Comparison of ENCODE assay signal across 30 cellular contexts in genomic region chr2:66684289-66684688, GRCh38.
DNase-seq lines count a peak whose midpoint lies in the region; ATAC-seq, FAIRE-seq and TF ChIP-seq lines count a peak whose summit lies in the region.
"Had no signal": no experiment of that assay in that cellular context is flagged by ENCODE, and none has a peak within 500 bp of the region (broad histone marks: within the 10 kb centered on the region; RNA-seq: fewer than 3 reads in every experiment).

No MANE protein-coding gene starts in this region.

- H3K36me3 Mint-ChIP-seq in progenitor cell of endocrine pancreas (ENCODE audit: insufficient read depth) = no peaks in the 10 kb centered on the region
- H3K36me3 Mint-ChIP-seq: T-cell had no signal

- H3K27me3 ChIP-seq in PC-3 (ENCODE audit: low read length) (peaks cover 33% of the 10 kb centered on the region), bronchial epithelial cell (ENCODE audit: control insufficient read depth, insufficient read depth, low read length) (no peaks in the 10 kb centered on the region), keratinocyte (ENCODE audit: control insufficient read depth, extremely low read depth, insufficient read depth, low read length) (no peaks in the 10 kb centered on the region)
- H3K27me3 ChIP-seq: BLaER1 treated with 17β-estradiol and CSF1 and Interleukin-3, amounts not matched to agents 10 nM and 100 nM; MG63 had no signal

- no TSS peak for BruUV-seq in PC-3 (replicated peaks; lab: Mats Ljungman, UMichigan)

- FAIRE-seq in bronchial epithelial cell (lab: Jason Lieb, UNC) = no peak
- FAIRE-seq in keratinocyte (lab: Jason Lieb, UNC) = peak; percentile 59
- FAIRE-seq: A204.1, G401.6, GM12891, GM19239, HepG2, K562 had no signal

- no peaks in the 10 kb centered on the region for H3K79me2 ChIP-seq in PC-3 (ENCODE audit: low read length)
- no peaks in the 10 kb centered on the region for H3K79me2 ChIP-seq in keratinocyte (ENCODE audit: control insufficient read depth, insufficient read depth, low read length)

- H3K9ac ChIP-seq in PC-3 (ENCODE audit: low read length) = no peak overlapping the region
- no peak overlapping the region for H3K9ac ChIP-seq in keratinocyte (ENCODE audit: control insufficient read depth, extremely low read depth, insufficient read depth, low read length)
- H3K9ac ChIP-seq: BLaER1 treated with 17β-estradiol and CSF1 and Interleukin-3, amounts not matched to agents 10 nM and 100 nM had no signal

- no peak for ATAC-seq in PC-3
- ATAC-seq in GM18861 (IDR thresholded peaks at IDR 0.05; ENCODE audit: unreplicated experiment) = no peak
- ATAC-seq in GM18868 (IDR thresholded peaks at IDR 0.05; ENCODE audit: unreplicated experiment) = no peak
- ATAC-seq: HepG2, K562, T-cell had no signal

- H3K9me2 ChIP-seq in PC-3 (replicated peaks; ENCODE audit: low read length) = no peaks in the 10 kb centered on the region

- H4K20me1 ChIP-seq in PC-3 (ENCODE audit: low read length) = no peaks in the 10 kb centered on the region
- H4K20me1 ChIP-seq in keratinocyte (ENCODE audit: control insufficient read depth, extremely low read depth, insufficient read depth, low read length) = no peaks in the 10 kb centered on the region
- H4K20me1 ChIP-seq: BLaER1 treated with 17β-estradiol and CSF1 and Interleukin-3, amounts not matched to agents 10 nM and 100 nM had no signal

- no peak overlapping the region for H3K4me2 ChIP-seq in PC-3 (ENCODE audit: low read length)
- H3K4me2 ChIP-seq in keratinocyte (ENCODE audit: control insufficient read depth, extremely low read depth, insufficient read depth, low read depth, low read length) = no peak overlapping the region
- H3K4me2 ChIP-seq: BLaER1 treated with 17β-estradiol and CSF1 and Interleukin-3, amounts not matched to agents 10 nM and 100 nM; PC-9 had no signal

- peaks cover 29% of the 10 kb centered on the region for H3K4me1 Mint-ChIP-seq in progenitor cell of endocrine pancreas (ENCODE audit: low read depth)
- H3K4me1 Mint-ChIP-seq: T-cell had no signal

- H3K27ac Mint-ChIP-seq in progenitor cell of endocrine pancreas = no peak overlapping the region
- H3K27ac Mint-ChIP-seq: CD4-positive, alpha-beta T cell; T-cell had no signal

- CTCF ChIA-PET in PC-3 (lab: Charles Lee) = no interaction called here

- H3K27ac ChIP-seq in PC-3 (ENCODE audit: low read length) = no peak overlapping the region
- H3K27ac ChIP-seq in keratinocyte (ENCODE audit: control insufficient read depth, insufficient read depth, low read length) = no peak overlapping the region
- H3K27ac ChIP-seq: BLaER1 treated with 17β-estradiol and CSF1 and Interleukin-3, amounts not matched to agents 10 nM and 100 nM; PC-9 had no signal

- no peaks in the 10 kb centered on the region for H3K27me3 Mint-ChIP-seq in progenitor cell of endocrine pancreas
- H3K27me3 Mint-ChIP-seq: T-cell had no signal

- H3K9me3 ChIP-seq in PC-3 (ENCODE audit: low read length) (no peaks in the 10 kb centered on the region), keratinocyte (ENCODE audit: control insufficient read depth, low read depth, low read length) (no peaks in the 10 kb centered on the region)
- H3K9me3 ChIP-seq: BLaER1 treated with 17β-estradiol and CSF1 and Interleukin-3, amounts not matched to agents 10 nM and 100 nM; MG63 had no signal

- H3K4me3 ChIP-seq in PC-3 (ENCODE audit: low read length) (no peak overlapping the region), bronchial epithelial cell (ENCODE audit: low read depth, low read length) (no peak overlapping the region), keratinocyte (ENCODE audit: control insufficient read depth in 2 of 3, extremely low read depth in 1 of 3, insufficient read depth in 2 of 3, low read depth in 1 of 3, low read length in 3 of 3) (no peak overlapping the region)
- H3K4me3 ChIP-seq: BLaER1 treated with 17β-estradiol and CSF1 and Interleukin-3, amounts not matched to agents 10 nM and 100 nM; K562; MG63; PC-9 had no signal

- DNase-seq in HPDE6-E6E7 (ENCODE audit: extremely low spot score) = peak; percentile 21
- DNase-seq in PC-3 = peak; percentile 68
- DNase-seq in bronchial epithelial cell (ENCODE audit: low read depth) = peak; percentile 92
- no peak for DNase-seq in keratinocyte (ENCODE audit: low read depth, low spot score)
- DNase-seq in T1000 (lab: John Stamatoyannopoulos, UW) = no peak
- no peak for DNase-seq in progenitor cell of endocrine pancreas (ENCODE audit: low spot score, unreplicated experiment)
- DNase-seq: AML-193; CD4-positive, alpha-beta T cell; DMS53; Kasumi-1; MG63; NCI-H1105 treated with DMSO at 0.1 percent for 48 hours; NCI-H1694; NCI-H2081; NCI-H226; NCI-H510A treated with DMSO at 0.1 percent for 48 hours; NCI-H774; NK-92 treated with Interleukin-12 subunit alpha and Interleukin-12 subunit beta, amount 100 ng/mL, for 24 hours; PC-9; SHP77; T-cell had no signal

- no peaks in the 10 kb centered on the region for H3K9me1 ChIP-seq in keratinocyte (ENCODE audit: control insufficient read depth, extremely low read depth, insufficient read depth, low read length)

- H2AFZ ChIP-seq in PC-3 (ENCODE audit: low read length) (no peak overlapping the region), keratinocyte (ENCODE audit: control insufficient read depth, low read length) (no peak overlapping the region)
- H2AFZ ChIP-seq: PC-9 had no signal

- no peak for TF ChIP-seq CTCF in PC-3 (conservative IDR thresholded peaks at IDR 0.05; ENCODE audit: low read depth, low read length)
- TF ChIP-seq CTCF in bronchial epithelial cell (IDR thresholded peaks at IDR 0.05; ENCODE audit: insufficient read depth, low read length, severe bottlenecking) = no peak
- no peak for TF ChIP-seq CTCF in keratinocyte (optimal IDR thresholded peaks at IDR 0.05 in 1 of 3, IDR thresholded peaks at IDR 0.05 in 1 of 3, conservative IDR thresholded peaks at IDR 0.05 in 1 of 3; ENCODE audit: extremely low read depth in 1 of 3, insufficient read depth in 2 of 3, low read length in 3 of 3)
- no peak for TF ChIP-seq CTCF in progenitor cell of endocrine pancreas (IDR thresholded peaks at IDR 0.05; ENCODE audit: unreplicated experiment)

- dilution Hi-C loops in keratinocyte (cut with MboI; ENCODE audit: extremely low pct_ligation_motif_present, low sequenced_read_pairs) = no loop called here

- no peak overlapping the region for H3K4me3 Mint-ChIP-seq in progenitor cell of endocrine pancreas (ENCODE audit: low read depth)
- H3K4me3 Mint-ChIP-seq: CD4-positive, alpha-beta T cell; T-cell had no signal

- H3K4me1 ChIP-seq in PC-3 (ENCODE audit: insufficient read depth, low read length) (peaks cover 10% of the 10 kb centered on the region; the same call in 1 of the 2 replicates), keratinocyte (ENCODE audit: control insufficient read depth, extremely low read depth, insufficient read depth, low read length) (peaks cover 8% of the 10 kb centered on the region)
- H3K4me1 ChIP-seq: BLaER1 treated with 17β-estradiol and CSF1 and Interleukin-3, amounts not matched to agents 10 nM and 100 nM had no signal

- intact Hi-C loops in PC-3 (cut with micrococcal nuclease) = no loop called here

- H3F3A ChIP-seq in PC-3 (ENCODE audit: low read length, unreplicated experiment) = no peaks in the 10 kb centered on the region

- no peaks in the 10 kb centered on the region for H3K9me3 Mint-ChIP-seq in progenitor cell of endocrine pancreas (ENCODE audit: low read depth)
- H3K9me3 Mint-ChIP-seq: CD4-positive, alpha-beta T cell; T-cell had no signal

- POLR2A ChIA-PET in PC-3 (lab: Charles Lee; ENCODE audit: unreplicated experiment) = no interaction called here

- H3K36me3 ChIP-seq in PC-3 (ENCODE audit: low read depth, low read length) (no peaks in the 10 kb centered on the region), bronchial epithelial cell (ENCODE audit: control insufficient read depth, insufficient read depth, low read length) (no peaks in the 10 kb centered on the region), keratinocyte (ENCODE audit: control insufficient read depth in 2 of 2, extremely low read depth in 1 of 2, insufficient read depth in 2 of 2, low read length in 2 of 2) (no peaks in the 10 kb centered on the region)
- H3K36me3 ChIP-seq: BLaER1 treated with 17β-estradiol and CSF1 and Interleukin-3, amounts not matched to agents 10 nM and 100 nM; MG63 had no signal

Comparison
In these comparisons a context has a peak if more than half of its experiments do, and no peak if none do; other contexts are left out.
1. DNase-seq: peak in HPDE6-E6E7 (single experiment), PC-3 (single experiment) and bronchial epithelial cell (single experiment); none in keratinocyte (single experiment), T1000 (single experiment) and progenitor cell of endocrine pancreas (single experiment).